Comparison of ENCODE assay signal across 25 cellular contexts in the genomic region with DNA sequence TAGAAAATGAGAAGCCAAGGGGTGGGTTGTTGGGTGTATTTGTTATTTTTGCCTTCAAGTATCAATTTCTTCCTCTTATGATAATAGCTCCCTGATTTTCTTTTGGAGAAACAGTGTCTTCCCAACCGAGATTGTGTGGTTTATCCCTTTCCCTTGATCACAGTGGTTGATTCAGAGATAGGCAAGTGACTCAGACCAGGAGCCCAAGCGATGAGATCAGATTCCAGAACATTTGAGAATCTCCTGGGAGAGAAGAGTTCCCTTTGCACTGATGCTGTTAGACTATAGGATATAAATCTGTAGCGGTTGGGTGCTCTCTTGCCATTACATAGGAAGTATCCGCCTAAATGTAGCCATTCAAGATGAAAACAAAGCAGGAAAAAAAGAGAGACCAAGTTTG.
DNase-seq lines count a peak whose midpoint lies in the region; ATAC-seq lines count a peak whose summit lies in the region.
"Had no signal": no experiment of that assay in that cellular context is flagged by ENCODE, and none has a peak within 500 bp of the region (broad histone marks: within the 10 kb centered on the region; RNA-seq: fewer than 3 reads in every experiment).

No MANE protein-coding gene starts in this region.

- CTCF ChIA-PET in T-cell (lab: Charles Lee) = no interaction called here
- CTCF ChIA-PET in activated naive CD4-positive, alpha-beta T cell treated with anti-CD3 and anti-CD28 coated beads, Interleukin-2, amount 10 ng/mL, durations not matched to agents 7 days and 5 days (lab: Charles Lee) = interaction anchor here (1.0 to 3.2 kb wide), 2 partner anchors 11 to 327 kb away, joined by 4 to 14 read pairs; no protein-coding TSS in a partner anchor

- peaks cover 0 to 5% of the 10 kb centered on the region in 2 donors for H3K27me3 Mint-ChIP-seq in T-cell
- H3K27me3 Mint-ChIP-seq in activated naive CD4-positive, alpha-beta T cell treated with anti-CD3 and anti-CD28 coated beads, Interleukin-2, amount 10 ng/mL, durations not matched to agents 7 days and 5 days = peaks cover 11% of the 10 kb centered on the region
- H3K27me3 Mint-ChIP-seq: activated CD4-positive, alpha-beta memory T cell treated with anti-CD3 and anti-CD28 coated beads for 36 hours had no signal

- H3K4me3 Mint-ChIP-seq in T-cell = no peak overlapping the region
- H3K4me3 Mint-ChIP-seq in activated naive CD4-positive, alpha-beta T cell treated with anti-CD3 and anti-CD28 coated beads, Interleukin-2, amount 10 ng/mL, durations not matched to agents 7 days and 5 days = no peak overlapping the region
- H3K4me3 Mint-ChIP-seq: activated CD4-positive, alpha-beta memory T cell treated with anti-CD3 and anti-CD28 coated beads for 36 hours; neural progenitor cell; T-helper 17 cell had no signal

- no peaks in the 10 kb centered on the region for H3K9me3 Mint-ChIP-seq in T-cell
- no peaks in the 10 kb centered on the region for H3K9me3 Mint-ChIP-seq in activated naive CD4-positive, alpha-beta T cell treated with anti-CD3 and anti-CD28 coated beads, Interleukin-2, amount 10 ng/mL, durations not matched to agents 7 days and 5 days
- H3K9me3 Mint-ChIP-seq: activated CD4-positive, alpha-beta memory T cell treated with anti-CD3 and anti-CD28 coated beads for 36 hours; neural progenitor cell had no signal

- DNase-seq in AG08395 (ENCODE audit: low spot score) (peak; percentile 71), HS-5 (ENCODE audit: low read depth) (peak; percentile 53), astrocyte of the hippocampus (ENCODE audit: low read depth, low spot score) (peak; percentile 48), hepatic stellate cell (ENCODE audit: low spot score) (peak; percentile 62), globus pallidus (ENCODE audit: low spot score) (no peak), T-cell (no peak), NCI-H446 (lab: John Stamatoyannopoulos, UW) (no peak)
- DNase-seq in activated naive CD4-positive, alpha-beta T cell treated with anti-CD3 and anti-CD28 coated beads, Interleukin-2, amount 10 ng/mL, durations not matched to agents 7 days and 5 days = no peak
- DNase-seq: activated CD4-positive, alpha-beta memory T cell treated with anti-CD3 and anti-CD28 coated beads for 36 hours; activated naive CD4-positive, alpha-beta T cell; anterior cingulate cortex; DMS153; foreskin melanocyte; left colon; midbrain; NCI-H1436 treated with DMSO at 0.1 percent for 48 hours; NCI-H526 treated with DMSO at 0.1 percent for 48 hours; psoas muscle; SIG-M5; small intestine; stimulated activated CD4-positive, alpha-beta T cell treated with anti-CD3 and anti-CD28 coated beads, Interleukin-4, amount 100 ng/mL, for 24 hours; T-helper 17 cell; upper lobe of left lung; WERI-Rb-1 had no signal

- H3K4me1 Mint-ChIP-seq in T-cell = no peaks in the 10 kb centered on the region
- no peaks in the 10 kb centered on the region for H3K4me1 Mint-ChIP-seq in activated naive CD4-positive, alpha-beta T cell treated with anti-CD3 and anti-CD28 coated beads, Interleukin-2, amount 10 ng/mL, durations not matched to agents 7 days and 5 days

- ATAC-seq in T-cell (replicated peaks in 1 of 4) = no peak
- ATAC-seq: left colon, psoas muscle, T-helper 17 cell had no signal

- H3K36me3 Mint-ChIP-seq in T-cell = peaks cover 3% of the 10 kb centered on the region
- H3K36me3 Mint-ChIP-seq in activated naive CD4-positive, alpha-beta T cell treated with anti-CD3 and anti-CD28 coated beads, Interleukin-2, amount 10 ng/mL, durations not matched to agents 7 days and 5 days = no peaks in the 10 kb centered on the region
- H3K36me3 Mint-ChIP-seq: activated CD4-positive, alpha-beta memory T cell treated with anti-CD3 and anti-CD28 coated beads for 36 hours; neural progenitor cell had no signal

- H3K27ac Mint-ChIP-seq in T-cell = no peak overlapping the region
- no peak overlapping the region for H3K27ac Mint-ChIP-seq in activated naive CD4-positive, alpha-beta T cell treated with anti-CD3 and anti-CD28 coated beads, Interleukin-2, amount 10 ng/mL, durations not matched to agents 7 days and 5 days
- H3K27ac Mint-ChIP-seq: activated CD4-positive, alpha-beta memory T cell treated with anti-CD3 and anti-CD28 coated beads for 36 hours; neural progenitor cell; T-helper 17 cell had no signal

- POLR2A ChIA-PET in T-cell (lab: Charles Lee) = no interaction called here

Comparison
In these comparisons a context has a peak if more than half of its experiments do, and no peak if none do; other contexts are left out.
1. DNase-seq: peak in AG08395 (single experiment), HS-5 (single experiment), astrocyte of the hippocampus (single experiment) and hepatic stellate cell (single experiment); none in globus pallidus (single experiment), T-cell (0 of 34), activated naive CD4-positive, alpha-beta T cell treated with anti-CD3 and anti-CD28 coated beads, Interleukin-2, amount 10 ng/mL, durations not matched to agents 7 days and 5 days (single experiment) and NCI-H446 (0 of 2).